ENCODE assay signal across 30 cellular contexts in the genomic region with DNA sequence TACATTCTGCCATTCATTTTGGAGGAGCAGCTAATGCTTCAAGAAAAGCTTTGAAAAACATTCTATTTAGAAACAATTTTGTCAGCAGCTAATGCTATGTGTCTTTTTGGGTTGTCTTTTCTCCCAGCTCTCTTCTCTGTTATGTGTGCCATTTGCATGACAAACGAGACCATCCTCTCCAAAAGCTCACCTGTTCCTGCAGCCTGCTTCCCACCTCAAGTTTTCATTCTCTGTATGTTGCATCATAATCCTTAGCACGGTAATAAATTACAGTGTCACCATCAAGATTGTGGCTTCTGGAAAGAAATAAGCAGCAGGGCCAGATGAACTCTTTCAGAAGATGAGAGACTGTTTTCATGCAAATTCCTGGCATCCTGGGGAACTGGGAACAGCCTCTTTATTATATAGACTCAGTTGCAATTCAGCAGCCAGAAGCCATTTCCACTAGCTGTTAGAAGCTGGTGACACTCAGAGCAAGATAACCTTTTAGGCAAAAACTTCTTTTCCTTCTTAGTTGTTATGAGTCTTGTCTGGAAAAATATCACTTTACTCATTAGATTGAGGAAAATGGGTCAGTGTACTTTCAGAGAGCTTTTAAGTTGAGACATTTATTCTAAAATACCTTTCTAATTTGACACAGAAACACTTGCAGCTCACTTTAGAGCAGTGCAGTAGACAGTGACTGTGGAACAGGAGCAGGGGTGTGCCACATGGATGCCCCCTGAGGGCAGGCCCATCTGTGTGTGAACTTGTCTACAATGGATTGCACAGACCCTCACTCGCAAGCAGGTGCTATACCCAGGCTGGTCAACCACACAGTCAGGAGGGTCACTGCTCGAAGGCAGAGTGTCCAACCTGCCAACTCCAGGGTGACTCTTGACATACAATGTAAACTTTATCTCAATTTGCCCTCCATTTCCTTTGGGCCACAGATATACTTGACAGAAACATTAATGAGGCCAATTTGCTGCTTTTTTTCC.
DNase-seq lines count a peak whose midpoint lies in the region; FAIRE-seq and TF ChIP-seq lines count a peak whose summit lies in the region.
"Had no signal": no experiment of that assay in that cellular context is flagged by ENCODE, and none has a peak within 500 bp of the region (broad histone marks: within the 10 kb centered on the region; RNA-seq: fewer than 3 reads in every experiment).

No MANE protein-coding gene starts in this region.

- H3K9me3 ChIP-seq in NT2/D1 (ENCODE audit: insufficient read depth, low read length) (peaks cover 28% of the 10 kb centered on the region; the same call in 1 of the 2 replicates), kidney (ENCODE audit: control insufficient read depth in 1 of 2, low read length in 2 of 2) (no peaks in the 10 kb centered on the region)
- H3K9me3 ChIP-seq: heart left ventricle, psoas muscle had no signal

- H3K9ac ChIP-seq in NT2/D1 (ENCODE audit: insufficient read length, low read depth) (peak overlapping the region; percentile 28), kidney (ENCODE audit: low read length in 2 of 2) (no peak overlapping the region)

- FAIRE-seq in kidney (lab: Jason Lieb, UNC) = no peak
- FAIRE-seq: TTC549 had no signal

- peak; percentile 26 for DNase-seq in DMS79 treated with DMSO at 0.1 percent for 48 hours (lab: John Stamatoyannopoulos, UW)
- no peak for DNase-seq in DMS79 (lab: John Stamatoyannopoulos, UW)
- DNase-seq in NCI-H1436 treated with DMSO at 0.1 percent for 48 hours (lab: John Stamatoyannopoulos, UW) = peak; percentile 48
- peak; percentile 57 for DNase-seq in NT2/D1 (ENCODE audit: low read depth, low spot score)
- DNase-seq in iPS-NIHi11 (ENCODE audit: low spot score) = peak; percentile 54
- DNase-seq in kidney glomerular epithelial cell (lab: John Stamatoyannopoulos, UW) = no peak
- no peak for DNase-seq in kidney
- DNase-seq in CD1c-positive myeloid dendritic cell (ENCODE audit: extremely low spot score) = no peak
- DNase-seq: activated CD4-positive, CD25-positive, alpha-beta regulatory T cell treated with anti-CD3 and anti-CD28 coated beads, Interleukin-2, amount 50 U/mL, for 72 hours; activated CD8-positive, alpha-beta T cell treated with anti-CD3 and anti-CD28 coated beads for 36 hours; activated T-cell treated with anti-CD3 and anti-CD28 coated beads for 4 hours; aorta; Calu3; effector memory CD4-positive, alpha-beta T cell; foreskin keratinocyte; heart left ventricle; HFFc6; IMR-90; naive B cell; NCI-H774; psoas muscle; RPMI8226; stimulated activated naive CD4-positive, alpha-beta T cell treated with Interleukin-2 at 50 U/mL for 16 hours; T-helper 1 cell had no signal

- no peaks in the 10 kb centered on the region for H3K4me1 ChIP-seq in NT2/D1 (ENCODE audit: insufficient read depth, insufficient read length)
- peaks cover 0 to 3% of the 10 kb centered on the region in 2 donors for H3K4me1 ChIP-seq in kidney (ENCODE audit: control insufficient read depth in 1 of 2, insufficient read depth in 1 of 2, low read depth in 1 of 2, low read length in 2 of 2)
- H3K4me1 ChIP-seq: foreskin keratinocyte had no signal

- no peak overlapping the region for H3K27ac ChIP-seq in kidney (ENCODE audit: low read depth in 2 of 2, low read length in 2 of 2)
- H3K27ac ChIP-seq: 22Rv1, C4-2B, cardiac muscle cell, coronary artery, foreskin keratinocyte, heart left ventricle, HL-60, psoas muscle had no signal

- no peaks in the 10 kb centered on the region for H3K27me3 ChIP-seq in NT2/D1 (ENCODE audit: insufficient read depth, insufficient read length)
- H3K27me3 ChIP-seq: cardiac muscle cell, foreskin keratinocyte, heart left ventricle had no signal

- no peak for TF ChIP-seq CTCF in kidney (IDR thresholded peaks at IDR 0.05; ENCODE audit: borderline replicate concordance, extremely low read depth, insufficient read depth)

- H3K36me3 ChIP-seq in NT2/D1 (ENCODE audit: insufficient read depth, insufficient read length, low read length) (no peaks in the 10 kb centered on the region), kidney (ENCODE audit: control insufficient read depth in 1 of 2, insufficient read depth in 2 of 2, low read length in 2 of 2) (no peaks in the 10 kb centered on the region)
- H3K36me3 ChIP-seq: cardiac muscle cell, heart left ventricle had no signal

- H3K4me3 ChIP-seq in NT2/D1 (ENCODE audit: insufficient read length, low read depth) (no peak overlapping the region), kidney (ENCODE audit: low read length in 2 of 2) (no peak overlapping the region)
- H3K4me3 ChIP-seq: cardiac muscle cell, coronary artery, heart left ventricle, psoas muscle had no signal

- intact Hi-C loops in kidney (cut with DNase I) = no loop called here

Comparison
In these comparisons a context has a peak if more than half of its experiments do, and no peak if none do; other contexts are left out.
1. DNase-seq: peak in DMS79 treated with DMSO at 0.1 percent for 48 hours (single experiment), NCI-H1436 treated with DMSO at 0.1 percent for 48 hours (single experiment), NT2/D1 (single experiment) and iPS-NIHi11 (single experiment); none in DMS79 (single experiment), kidney glomerular epithelial cell (single experiment), kidney (single experiment) and CD1c-positive myeloid dendritic cell (single experiment).